8 cellular contexts compared by ENCODE assay signal in genomic region chr2:96895709-96896651, GRCh38. TPM values are rescaled to one million over a fixed set of nuclear protein-coding genes. Genes with fewer than 3 reads are reported as not detected.
DNase-seq lines count a peak whose midpoint lies in the region; FAIRE-seq and TF ChIP-seq lines count a peak whose summit lies in the region.

No MANE protein-coding gene starts in this region.

- H3K79me1 ChIP-seq in H1 (ENCODE audit: low read depth, low read length) = no peaks in the 10 kb centered on the region

- TF ChIP-seq RAD21 in H1 (IDR thresholded peaks at IDR 0.05 in 1 of 2, conservative IDR thresholded peaks at IDR 0.05 in 1 of 2; ENCODE audit: low read depth in 2 of 2, low read length in 2 of 2) = no peak

- peak overlapping the region; percentile 61 for H4K91ac ChIP-seq in H1 (replicated peaks; ENCODE audit: insufficient read length, low read length)

- no peaks in the 10 kb centered on the region for H3K79me2 ChIP-seq in H1 (ENCODE audit: control insufficient read depth in 1 of 2, insufficient read depth in 2 of 2, low read length in 2 of 2)

- H2BK20ac ChIP-seq in H1 (ENCODE audit: low read length) = peak overlapping the region; percentile 48; the same call in 1 of the 2 replicates

- H4K20me1 ChIP-seq in H1 (replicated peaks in 1 of 2; ENCODE audit: control insufficient read depth in 1 of 2, insufficient read depth in 2 of 2, low read length in 2 of 2) = no peaks in the 10 kb centered on the region

- CTCF ChIA-PET in H1 (lab: Charles Lee; ENCODE audit: partially characterized antibody) = interaction anchor here (0.9 to 2.1 kb wide), 6 partner anchors 10 to 58 kb away, joined by 3 to 6 read pairs (median 3); no protein-coding TSS in a partner anchor

- no peak overlapping the region for H4K5ac ChIP-seq in H1 (ENCODE audit: insufficient read length, low read depth, low read length)

- WGBS in H1 (ENCODE audit: extremely low coverage in 1 of 2, insufficient coverage in 1 of 2, insufficient read length in 1 of 2, insufficient replicate concordance in 2 of 2, low coverage in 1 of 2, low lambda C conversion rate in 2 of 2, missing lambda C conversion rate in 1 of 2), 2 experiments = 88% methylated on average over 18 of the region's 18 CpGs; no CpG with 5 or more reads in 1 of the 2 experiments

- no peaks in the 10 kb centered on the region; a peak in 1 of 7 replicates for H3K27me3 ChIP-seq in H1 (replicated peaks in 1 of 4; ENCODE audit: control insufficient read depth in 3 of 4, extremely low read depth in 1 of 4, insufficient read depth in 3 of 4, low read length in 3 of 4)

- no peak for TF ChIP-seq CTCF in H1 (IDR thresholded peaks at IDR 0.05; ENCODE audit: control extremely low read depth in 1 of 3, insufficient read depth in 1 of 3, low read depth in 1 of 3, low read length in 3 of 3)

- H3K9me3 ChIP-seq in H1 (ENCODE audit: insufficient read depth in 2 of 2, low read depth in 1 of 2, low read length in 1 of 2) = no peaks in the 10 kb centered on the region

- no peak overlapping the region for H3K56ac ChIP-seq in H1 (replicated peaks; ENCODE audit: insufficient read length, low read depth, low read length)

- FAIRE-seq in H1 (lab: Jason Lieb, UNC) = no peak

- H3K4ac ChIP-seq in H1 (replicated peaks; ENCODE audit: insufficient read length, low read depth, low read length) = no peak overlapping the region

- H3K14ac ChIP-seq in H1 (ENCODE audit: insufficient read length) = no peak overlapping the region

- peak overlapping the region; percentile 84; the same call in 1 of the 2 replicates for H2BK12ac ChIP-seq in H1 (ENCODE audit: low read depth, low read length)

- no peak overlapping the region for H3K9ac ChIP-seq in H1 (replicated peaks in 1 of 4; ENCODE audit: extremely low read depth in 1 of 4, low read depth in 3 of 4, low read length in 3 of 4)

- H3K23ac ChIP-seq in H1 (ENCODE audit: insufficient read length) = no peak overlapping the region

- H3K36me3 ChIP-seq in H1 (ENCODE audit: control insufficient read depth in 2 of 4, insufficient read depth in 4 of 4, low read length in 3 of 4) = no peaks in the 10 kb centered on the region

- H3K23me2 ChIP-seq in H1 (ENCODE audit: low read depth, low read length) = peaks cover 4% of the 10 kb centered on the region; the same call in 1 of the 2 replicates

- H3K18ac ChIP-seq in H1 (ENCODE audit: extremely low read depth, low read length) = peak overlapping the region; percentile 38

- H3K27ac ChIP-seq in H1 (ENCODE audit: low read depth, low read length) (no peak overlapping the region), skin epidermis (peak overlapping the region in 12 of 21 experiments; percentile 2 to 77 (median 37))

- POLR2A ChIA-PET in H1 (lab: Charles Lee; ENCODE audit: partially characterized antibody) = interaction anchor here (0.7 to 1.9 kb wide), 6 partner anchors 9 to 27 kb away, joined by 3 to 7 read pairs (median 3); no protein-coding TSS in a partner anchor

- H3K4me2 ChIP-seq in H1 (ENCODE audit: insufficient read depth in 1 of 2, low read depth in 2 of 2, low read length in 2 of 2) = no peak overlapping the region

- peak; percentile 12 to 61 for DNase-seq in NCI-H524 (lab: John Stamatoyannopoulos, UW)
- no peak for DNase-seq in NCI-H524 treated with DMSO at 0.1 percent for 48 hours (lab: John Stamatoyannopoulos, UW)
- DNase-seq in NCI-H446 treated with DMSO at 0.1 percent for 48 hours (lab: John Stamatoyannopoulos, UW) = peak; percentile 43
- no peak for DNase-seq in H1 (ENCODE audit: low read depth in 1 of 2, low spot score in 2 of 2)
- no peak for DNase-seq in stimulated activated naive CD4-positive, alpha-beta T cell treated with Interleukin-2 at 50 U/mL for 16 hours (lab: John Stamatoyannopoulos, UW)
- DNase-seq in cardiac septum (ENCODE audit: low spot score) = no peak
- DNase-seq in OCI-M2 (lab: John Stamatoyannopoulos, UW; ENCODE audit: unreplicated experiment) = no peak

- H2BK15ac ChIP-seq in H1 (ENCODE audit: low read length) = peak overlapping the region; percentile 66; the same call in 1 of the 2 replicates

- TF ChIP-seq POLR2A in H1 (IDR thresholded peaks at IDR 0.05; ENCODE audit: control extremely low read depth in 1 of 2, low read depth in 2 of 2, low read length in 2 of 2) = no peak

- intact Hi-C loops in cardiac septum (cut with DNase I) = no loop called here

- peak overlapping the region; percentile 75; the same call in 1 of the 2 replicates for H2BK5ac ChIP-seq in H1 (ENCODE audit: low read depth, low read length)

- H4K8ac ChIP-seq in H1 (ENCODE audit: extremely low read depth, insufficient read depth, low read length) = peak overlapping the region; percentile 28

- no peak for TF ChIP-seq EP300 in H1 (IDR thresholded peaks at IDR 0.05; ENCODE audit: borderline replicate concordance in 1 of 2, low read depth in 2 of 2, low read length in 2 of 2)

- H3K4me3 ChIP-seq in H1 (ENCODE audit: extremely low read depth in 1 of 4, insufficient read depth in 2 of 4, low read depth in 3 of 4, low read length in 4 of 4) (no peak overlapping the region), skin epidermis (no peak overlapping the region)

- H3K4me1 ChIP-seq in H1 (replicated peaks in 1 of 4; ENCODE audit: control insufficient read depth in 3 of 4, insufficient read depth in 4 of 4, low read length in 3 of 4) = peaks cover 0 to 17% (median 6%) of the 10 kb centered on the region in 4 experiments; a peak in 3 of 7 replicates

- no peak overlapping the region; the same call in 1 of the 2 replicates for H2AFZ ChIP-seq in H1 (ENCODE audit: low read length)

- no peak overlapping the region for H2BK120ac ChIP-seq in H1 (replicated peaks; ENCODE audit: low read depth, low read length)

- no peak overlapping the region for H2AK5ac ChIP-seq in H1 (ENCODE audit: low read depth, low read length)

TF ChIP-seq in H1, 55 proteins besides CTCF, POLR2A, EP300 and RAD21:
- no peak for TF ChIP-seq KDM4A (IDR thresholded peaks at IDR 0.05; ENCODE audit: low read depth, low read length, severe bottlenecking)
- 0 out of 2 replicates have a peak, but pooled peaks have one; percentile 21 for TF ChIP-seq TCF12 (IDR thresholded peaks at IDR 0.05; ENCODE audit: low read depth, low read length)
TF ChIP-seq in H1: peak in this region for 1.

RNA-seq across cellular contexts. Expression of gene SEMA4C, which starts 26.1 kb away (rescaled TPM):
- 67.3 and 74.3 TPM in 2 replicates for total RNA-seq in H1 (2021; fragmentation: NEBNext Ultra II Directional; extraction: Animal tissue kit (Norgen Biotek cat#: 25700))
- 47.5 and 71.4 TPM in 2 replicates for polyA plus RNA-seq in H1 (2011; rRNA removed)
- 58.9 TPM for polyA plus RNA-seq in H1 (2011; cell fraction: cytosol; rRNA removed)
- 141 TPM for polyA plus RNA-seq in H1 (2011; cell fraction: nucleus; rRNA removed)
- 45.7 to 74.3 TPM (median 68.2 TPM) in 4 replicates for polyA plus RNA-seq in H1 (2012, experiment 1 of 2)
- 49.5 TPM for polyA plus RNA-seq in H1 (2012, experiment 2 of 2)
- 61.0 TPM for polyA plus RNA-seq in H1 (2013, experiment 1 of 2)
- polyA plus RNA-seq in H1 (2013, experiment 2 of 2) = 59.0 TPM
- 86.3 and 87.9 TPM in 2 replicates for polyA minus RNA-seq in H1 (2011; rRNA and poly(A)+ RNA removed)
- polyA minus RNA-seq in H1 (2011; cell fraction: cytosol; rRNA and poly(A)+ RNA removed) = 47.3 TPM
- 43.7 TPM for polyA minus RNA-seq in H1 (2011; cell fraction: nucleus; rRNA and poly(A)+ RNA removed)
- 25.6 TPM for total RNA-seq in cardiac septum

RNA-seq across cellular contexts. Expression of gene ANKRD39, which starts 38.2 kb away (rescaled TPM):
- total RNA-seq in H1 (2021; fragmentation: NEBNext Ultra II Directional; extraction: Animal tissue kit (Norgen Biotek cat#: 25700)) = 18.5 and 19.7 TPM in 2 replicates
- 21.3 and 22.9 TPM in 2 replicates for polyA plus RNA-seq in H1 (2011; rRNA removed)
- 18.1 TPM for polyA plus RNA-seq in H1 (2011; cell fraction: cytosol; rRNA removed)
- polyA plus RNA-seq in H1 (2011; cell fraction: nucleus; rRNA removed) = 36.1 TPM
- polyA plus RNA-seq in H1 (2012, experiment 1 of 2) = 15.8 to 18.8 TPM (median 16.9 TPM) in 4 replicates
- 21.7 TPM for polyA plus RNA-seq in H1 (2012, experiment 2 of 2)
- polyA plus RNA-seq in H1 (2013, experiment 1 of 2) = 18.2 TPM
- polyA plus RNA-seq in H1 (2013, experiment 2 of 2) = 18.1 TPM
- polyA minus RNA-seq in H1 (2011; rRNA and poly(A)+ RNA removed) = 6.8 and 7.2 TPM in 2 replicates
- polyA minus RNA-seq in H1 (2011; cell fraction: cytosol; rRNA and poly(A)+ RNA removed) = 5.2 TPM
- polyA minus RNA-seq in H1 (2011; cell fraction: nucleus; rRNA and poly(A)+ RNA removed) = 10.3 TPM
- 15.2 TPM for total RNA-seq in cardiac septum

RNA-seq across cellular contexts. Expression of gene ANKRD23, which starts 52.2 kb away (rescaled TPM):
- total RNA-seq in H1 (2021; fragmentation: NEBNext Ultra II Directional; extraction: Animal tissue kit (Norgen Biotek cat#: 25700)) = 2.9 and 3.5 TPM in 2 replicates
- polyA plus RNA-seq in H1 (2011; rRNA removed) = 3.4 and 4.8 TPM in 2 replicates
- 3.9 TPM for polyA plus RNA-seq in H1 (2011; cell fraction: cytosol; rRNA removed)
- 29.4 TPM for polyA plus RNA-seq in H1 (2011; cell fraction: nucleus; rRNA removed)
- 2.3 to 5.8 TPM (median 3.8 TPM) in 4 replicates for polyA plus RNA-seq in H1 (2012, experiment 1 of 2)
- polyA plus RNA-seq in H1 (2012, experiment 2 of 2) = 2.0 TPM
- polyA plus RNA-seq in H1 (2013, experiment 1 of 2) = 2.5 TPM
- 2.4 TPM for polyA plus RNA-seq in H1 (2013, experiment 2 of 2)
- 2.6 and 3.1 TPM in 2 replicates for polyA minus RNA-seq in H1 (2011; rRNA and poly(A)+ RNA removed)
- polyA minus RNA-seq in H1 (2011; cell fraction: cytosol; rRNA and poly(A)+ RNA removed) = 2.9 TPM
- polyA minus RNA-seq in H1 (2011; cell fraction: nucleus; rRNA and poly(A)+ RNA removed) = 3.9 TPM
- 10.6 TPM for total RNA-seq in cardiac septum

Comparison
In these comparisons a context has a peak if more than half of its experiments do, and no peak if none do; other contexts are left out.
1. DNase-seq: peak in NCI-H524 (2 of 2) and NCI-H446 treated with DMSO at 0.1 percent for 48 hours (single experiment); none in NCI-H524 treated with DMSO at 0.1 percent for 48 hours (single experiment), H1 (0 of 2), stimulated activated naive CD4-positive, alpha-beta T cell treated with Interleukin-2 at 50 U/mL for 16 hours (single experiment), cardiac septum (single experiment) and OCI-M2 (single experiment).